Comparison of ENCODE assay signal across 9 cellular contexts in genomic region chr12:57475271-57476161, GRCh38. TPM values are rescaled to one million over a fixed set of nuclear protein-coding genes. Genes with fewer than 3 reads are reported as not detected.
DNase-seq lines count a peak whose midpoint lies in the region; ATAC-seq and TF ChIP-seq lines count a peak whose summit lies in the region.
"Had no signal": no experiment of that assay in that cellular context is flagged by ENCODE, and none has a peak within 500 bp of the region (broad histone marks: within the 10 kb centered on the region; RNA-seq: fewer than 3 reads in every experiment).

No MANE protein-coding gene starts in this region.

- CTCF ChIA-PET in Caco-2 (lab: Charles Lee) = no interaction called here

- H3K4me3 Mint-ChIP-seq in Caco-2 (ENCODE audit: unreplicated experiment) (peak overlapping the region; percentile 54), naive B cell (peak overlapping the region; percentile 79 to 100 (median 98))

- H3K9me3 ChIP-seq in Caco-2 = no peaks in the 10 kb centered on the region
- H3K9me3 ChIP-seq in HUES6 (ENCODE audit: control insufficient read depth, insufficient read depth, low read depth, low read length) = no peaks in the 10 kb centered on the region
- no peaks in the 10 kb centered on the region for H3K9me3 ChIP-seq in endocrine pancreas (ENCODE audit: control insufficient read depth, low read length)

- no peak overlapping the region for H3K27ac ChIP-seq in HUES6 (ENCODE audit: low read depth, low read length)

- intact Hi-C loops in Caco-2 (cut with micrococcal nuclease; ENCODE audit: unreplicated experiment) = no loop called here

- ATAC-seq in naive B cell (ENCODE audit: low read depth in 2 of 2) (no peak), HG03108 (IDR thresholded peaks at IDR 0.05; ENCODE audit: unreplicated experiment) (no peak), GM21390 (IDR thresholded peaks at IDR 0.05; ENCODE audit: unreplicated experiment) (no peak)

- TF ChIP-seq CTCF in Caco-2 (IDR thresholded peaks at IDR 0.05; ENCODE audit: insufficient read depth in 1 of 2, low read depth in 1 of 2, low read length in 1 of 2, severe bottlenecking in 1 of 2, unreplicated experiment in 1 of 2) = no peak

- H3K4me1 ChIP-seq in Caco-2 = no peaks in the 10 kb centered on the region
- H3K4me1 ChIP-seq in HUES6 (ENCODE audit: control insufficient read depth, insufficient read depth, low read length) = peaks cover 22% of the 10 kb centered on the region
- H3K4me1 ChIP-seq in endocrine pancreas (ENCODE audit: control insufficient read depth, insufficient read depth, low read length) = no peaks in the 10 kb centered on the region

- H3K9me3 Mint-ChIP-seq in Caco-2 (ENCODE audit: unreplicated experiment) = no peaks in the 10 kb centered on the region
- H3K9me3 Mint-ChIP-seq in naive B cell = no peaks in the 10 kb centered on the region

- H3K27me3 ChIP-seq in Caco-2 (replicated peaks; ENCODE audit: control insufficient read depth, insufficient read depth, low read length) = no peaks in the 10 kb centered on the region
- H3K27me3 ChIP-seq in HUES6 (ENCODE audit: control insufficient read depth, insufficient read depth, low read length) = peaks cover 70% of the 10 kb centered on the region
- peaks cover 7% of the 10 kb centered on the region for H3K27me3 ChIP-seq in endocrine pancreas (ENCODE audit: control insufficient read depth, insufficient read depth, low read length)

- H3K4me3 ChIP-seq in Caco-2 (ENCODE audit: low read depth, low read length) = peak overlapping the region; percentile 16
- H3K4me3 ChIP-seq in HUES6 (ENCODE audit: low read depth, low read length) = peak overlapping the region; percentile 61
- no peak overlapping the region for H3K4me3 ChIP-seq in endocrine pancreas (ENCODE audit: control insufficient read depth, insufficient read depth, low read length)

- H3K9ac ChIP-seq in HUES6 (ENCODE audit: low read length) = no peak overlapping the region
- peak overlapping the region; percentile 20 for H3K9ac ChIP-seq in endocrine pancreas (ENCODE audit: control insufficient read depth, insufficient read depth, low read length)

- no peaks in the 10 kb centered on the region for H3K4me1 Mint-ChIP-seq in Caco-2 (ENCODE audit: low read depth, unreplicated experiment)
- peaks cover 74 to 84% (median 83%) of the 10 kb centered on the region in 3 donors for H3K4me1 Mint-ChIP-seq in naive B cell

- H3K27ac Mint-ChIP-seq in Caco-2 (ENCODE audit: unreplicated experiment) = no peak overlapping the region
- H3K27ac Mint-ChIP-seq in naive B cell = peak overlapping the region in 4 of 6 donors; percentile 80 to 99 (median 98)

- DNase-seq in Caco-2 (no peak), naive B cell (no peak), inferior parietal cortex (ENCODE audit: extremely low spot score) (no peak), HuH-7.5 (ENCODE audit: low spot score) (no peak)

- H3K27me3 Mint-ChIP-seq in Caco-2 (ENCODE audit: insufficient read depth, unreplicated experiment) (peaks cover 10% of the 10 kb centered on the region), naive B cell (no peaks in the 10 kb centered on the region)

- POLR2A ChIA-PET in Caco-2 (lab: Charles Lee) = no interaction called here

- no TSS peak for BruUV-seq in Caco-2 (replicated peaks; lab: Mats Ljungman, UMichigan)

- H3K36me3 ChIP-seq in Caco-2 (ENCODE audit: control insufficient read depth, insufficient read depth, low read length) = no peaks in the 10 kb centered on the region
- 0 out of 2 replicates have a peak, but pooled peaks cover 3% of the 10 kb centered on the region for H3K36me3 ChIP-seq in HUES6 (ENCODE audit: control insufficient read depth, insufficient read depth, low read length)
- no peaks in the 10 kb centered on the region for H3K36me3 ChIP-seq in endocrine pancreas (ENCODE audit: control insufficient read depth, insufficient read depth, low read length)

- H3K36me3 Mint-ChIP-seq in Caco-2 (ENCODE audit: insufficient read depth, unreplicated experiment) (no peaks in the 10 kb centered on the region), naive B cell (peaks cover 7 to 21% of the 10 kb centered on the region in 2 donors)

RNA-seq across cellular contexts. Expression of gene ARHGAP9, which starts 4.2 kb away (rescaled TPM):
- 0.75 and 1.8 TPM in 2 replicates for total RNA-seq in Caco-2 (2022)
- polyA plus RNA-seq in naive B cell (ENCODE audit: low read depth in 6 of 6) = 100 to 1,000 TPM; 152 to 231 (median 164) TPM

RNA-seq across cellular contexts. Expression of gene MARS1, which starts 12.4 kb away (rescaled TPM):
- 515 and 583 TPM in 2 replicates for total RNA-seq in Caco-2 (2022)
- 10 to 100 TPM; 53.1 to 78.7 (median 63.0) TPM for polyA plus RNA-seq in naive B cell (ENCODE audit: low read depth in 6 of 6)

RNA-seq across cellular contexts. Expression of gene GLI1, which starts 15.9 kb away (rescaled TPM):
- 0.48 and 0.53 TPM in 2 replicates for total RNA-seq in Caco-2 (2022)
- polyA plus RNA-seq in naive B cell (ENCODE audit: low read depth in 6 of 6) = 1 to 10 TPM in 4 of 6 donors, under 1 TPM in 2; 0.27 to 2.4 (median 1.1) TPM

RNA-seq across cellular contexts. Expression of gene INHBE, which starts 20.4 kb away (rescaled TPM):
- total RNA-seq in Caco-2 (2022) = 9.1 and 13.9 TPM in 2 replicates
- under 1 TPM in 1 of 6 donors, not detected in 5; 0.44 TPM for polyA plus RNA-seq in naive B cell (ENCODE audit: low read depth in 6 of 6)
- total RNA-seq: frontal cortex had no signal

RNA-seq across cellular contexts. Expression of gene INHBC, which starts 40.9 kb away (rescaled TPM):
- total RNA-seq in Caco-2 (2022) = not detected in 2 replicates
- not detected for polyA plus RNA-seq in naive B cell (ENCODE audit: low read depth in 6 of 6)
- total RNA-seq: frontal cortex had no signal
